In genomic region chr2:169452080-169452479, GRCh38 we compare ENCODE assay signal across 7 cellular contexts. TPM values are rescaled to one million over a fixed set of nuclear protein-coding genes. Genes with fewer than 3 reads are reported as not detected.
A peak's percentile ranks its signal among the peaks of the same experiment; 100 is the strongest.
DNase-seq lines count a peak whose midpoint lies in the region; TF ChIP-seq lines count a peak whose summit lies in the region.

No MANE protein-coding gene starts in this region.

- intact Hi-C loops in prostate gland (cut with DNase I): no loop called here
- intact Hi-C loops in posterior cingulate gyrus (cut with DNase I): no loop called here

- H3K27me3 ChIP-seq in prostate gland (replicated peaks; ENCODE audit: insufficient read depth): no peaks in the 10 kb centered on the region

- DNase-seq in NCI-H1105 treated with DMSO at 0.1 percent for 48 hours (lab: John Stamatoyannopoulos, UW) (peak; percentile 48), amniotic stem cell (lab: John Stamatoyannopoulos, UW) (peak; percentile 15), kidney tubule cell (ENCODE audit: low spot score) (peak; percentile 41), nucleus accumbens (lab: John Stamatoyannopoulos, UW) (no peak), prostate gland (ENCODE audit: low spot score) (no peak), posterior cingulate gyrus (no peak)

- no peak overlapping the region for H3K27ac ChIP-seq in prostate gland

- TF ChIP-seq CTCF in GM12875 (IDR thresholded peaks at IDR 0.05; ENCODE audit: borderline replicate concordance, insufficient read depth, low read depth, low read length) (peak; percentile 15; the same call in 1 of the 2 replicates), prostate gland (IDR thresholded peaks at IDR 0.05) (peak in 2 of 4 experiments; percentile 40 to 48)

- H3K9me3 ChIP-seq in prostate gland: no peaks in the 10 kb centered on the region

- H3K4me3 ChIP-seq in GM12875 (ENCODE audit: low read depth, low read length): no peak overlapping the region
- no peak overlapping the region for H3K4me3 ChIP-seq in prostate gland

- H3K4me1 ChIP-seq in prostate gland (replicated peaks): no peaks in the 10 kb centered on the region

- H3K36me3 ChIP-seq in prostate gland: no peaks in the 10 kb centered on the region

- TF ChIP-seq POLR2A in prostate gland (IDR thresholded peaks at IDR 0.05): no peak

RNA-seq across cellular contexts. Expression of gene BBS5, which starts 27.2 kb away (rescaled TPM):
- total RNA-seq in prostate gland: 10 to 100 TPM in 1 of 2 donors, 1 to 10 TPM in 1; 7.7 to 14.7 TPM

RNA-seq across cellular contexts. Expression of gene KLHL41, which starts 57.4 kb away (rescaled TPM):
- total RNA-seq in prostate gland: 10 to 100 TPM in 1 of 2 donors, 1 to 10 TPM in 1; 2.3 to 13.4 TPM

Comparison
In these comparisons a context has a peak if more than half of its experiments do, and no peak if none do; other contexts are left out.
1. DNase-seq: peak in NCI-H1105 treated with DMSO at 0.1 percent for 48 hours (single experiment), amniotic stem cell (single experiment) and kidney tubule cell (single experiment); none in nucleus accumbens (0 of 56), prostate gland (single experiment) and posterior cingulate gyrus (0 of 10).